8 cellular contexts compared by ENCODE assay signal in genomic region chrX:76148011-76148665, GRCh38. TPM values are rescaled to one million over a fixed set of nuclear protein-coding genes. Genes with fewer than 3 reads are reported as not detected.
DNase-seq lines count a peak whose midpoint lies in the region; ATAC-seq and TF ChIP-seq lines count a peak whose summit lies in the region.

No MANE protein-coding gene starts in this region.

- H3K9me3 ChIP-seq in WERI-Rb-1 (ENCODE audit: severe bottlenecking) = no peaks in the 10 kb centered on the region
- H3K9me3 ChIP-seq in skeletal muscle tissue (ENCODE audit: control insufficient read depth in 3 of 3, low read length in 3 of 3) = no peaks in the 10 kb centered on the region

- H3K27ac ChIP-seq in WERI-Rb-1 = peak overlapping the region; percentile 71
- peak overlapping the region; percentile 90 for H3K27ac ChIP-seq in skeletal muscle tissue (ENCODE audit: low read depth, low read length)

- H3K4me3 ChIP-seq in WERI-Rb-1 (ENCODE audit: low read depth, low read length) = no peak overlapping the region
- no peak overlapping the region for H3K4me3 ChIP-seq in fibroblast of villous mesenchyme (ENCODE audit: low read depth, low read length)
- peak overlapping the region; percentile 60 to 69 (median 68) for H3K4me3 ChIP-seq in skeletal muscle tissue (ENCODE audit: low read length in 3 of 3)

- H3K4me1 ChIP-seq in skeletal muscle tissue (ENCODE audit: control insufficient read depth in 3 of 3, insufficient read depth in 3 of 3, low read length in 3 of 3) = peaks cover 8 to 15% (median 13%) of the 10 kb centered on the region in 3 donors

- H3K36me3 ChIP-seq in WERI-Rb-1 = no peaks in the 10 kb centered on the region
- no peaks in the 10 kb centered on the region for H3K36me3 ChIP-seq in skeletal muscle tissue (ENCODE audit: control insufficient read depth in 3 of 3, insufficient read depth in 3 of 3, low read length in 3 of 3)

- peak; percentile 4 for DNase-seq in activated CD4-positive, alpha-beta T cell treated with anti-CD3 and anti-CD28 coated beads for 48 hours
- DNase-seq in activated CD4-positive, alpha-beta T cell treated with anti-CD3 and anti-CD28 coated beads, Interleukin-2, amount 50 U/mL, for 48 hours = no peak
- DNase-seq in WERI-Rb-1 (no peak), fibroblast of villous mesenchyme (ENCODE audit: low read depth) (peak; percentile 7), cerebellar nuclear complex (lab: John Stamatoyannopoulos, UW) (no peak)

- H3K9ac ChIP-seq in skeletal muscle tissue (ENCODE audit: low read depth in 1 of 3, low read length in 3 of 3) = peak overlapping the region; percentile 55 to 76 (median 65)

- ATAC-seq in GM18873 (IDR thresholded peaks at IDR 0.05; ENCODE audit: low FRiP score, unreplicated experiment) (no peak), HG03159 (IDR thresholded peaks at IDR 0.05; ENCODE audit: unreplicated experiment) (no peak)

- H3K27me3 ChIP-seq in WERI-Rb-1 (ENCODE audit: insufficient read depth, low read depth, severe bottlenecking) (no peaks in the 10 kb centered on the region), skeletal muscle tissue (ENCODE audit: control insufficient read depth in 3 of 3, insufficient read depth in 3 of 3, low read length in 3 of 3) (no peaks in the 10 kb centered on the region)

- TF ChIP-seq CTCF in WERI-Rb-1 (IDR thresholded peaks at IDR 0.05; ENCODE audit: low read depth, low read length) (no peak), fibroblast of villous mesenchyme (IDR thresholded peaks at IDR 0.05; ENCODE audit: insufficient read depth, low read depth, low read length) (no peak)

RNA-seq across cellular contexts. Expression of gene PBDC1, which starts 24.7 kb away (rescaled TPM):
- 13.2 and 19.4 TPM in 2 replicates for total RNA-seq in fibroblast of villous mesenchyme
- total RNA-seq in skeletal muscle tissue = 8.9 TPM

Comparison
In these comparisons a context has a peak if more than half of its experiments do, and no peak if none do; other contexts are left out.
1. DNase-seq: peak in activated CD4-positive, alpha-beta T cell treated with anti-CD3 and anti-CD28 coated beads for 48 hours (single experiment) and fibroblast of villous mesenchyme (single experiment); none in activated CD4-positive, alpha-beta T cell treated with anti-CD3 and anti-CD28 coated beads, Interleukin-2, amount 50 U/mL, for 48 hours (0 of 2), WERI-Rb-1 (single experiment) and cerebellar nuclear complex (0 of 2).
2. H3K4me3 ChIP-seq: peak in skeletal muscle tissue (3 of 3); none in WERI-Rb-1 (single experiment) and fibroblast of villous mesenchyme (single experiment).